In the genomic region with DNA sequence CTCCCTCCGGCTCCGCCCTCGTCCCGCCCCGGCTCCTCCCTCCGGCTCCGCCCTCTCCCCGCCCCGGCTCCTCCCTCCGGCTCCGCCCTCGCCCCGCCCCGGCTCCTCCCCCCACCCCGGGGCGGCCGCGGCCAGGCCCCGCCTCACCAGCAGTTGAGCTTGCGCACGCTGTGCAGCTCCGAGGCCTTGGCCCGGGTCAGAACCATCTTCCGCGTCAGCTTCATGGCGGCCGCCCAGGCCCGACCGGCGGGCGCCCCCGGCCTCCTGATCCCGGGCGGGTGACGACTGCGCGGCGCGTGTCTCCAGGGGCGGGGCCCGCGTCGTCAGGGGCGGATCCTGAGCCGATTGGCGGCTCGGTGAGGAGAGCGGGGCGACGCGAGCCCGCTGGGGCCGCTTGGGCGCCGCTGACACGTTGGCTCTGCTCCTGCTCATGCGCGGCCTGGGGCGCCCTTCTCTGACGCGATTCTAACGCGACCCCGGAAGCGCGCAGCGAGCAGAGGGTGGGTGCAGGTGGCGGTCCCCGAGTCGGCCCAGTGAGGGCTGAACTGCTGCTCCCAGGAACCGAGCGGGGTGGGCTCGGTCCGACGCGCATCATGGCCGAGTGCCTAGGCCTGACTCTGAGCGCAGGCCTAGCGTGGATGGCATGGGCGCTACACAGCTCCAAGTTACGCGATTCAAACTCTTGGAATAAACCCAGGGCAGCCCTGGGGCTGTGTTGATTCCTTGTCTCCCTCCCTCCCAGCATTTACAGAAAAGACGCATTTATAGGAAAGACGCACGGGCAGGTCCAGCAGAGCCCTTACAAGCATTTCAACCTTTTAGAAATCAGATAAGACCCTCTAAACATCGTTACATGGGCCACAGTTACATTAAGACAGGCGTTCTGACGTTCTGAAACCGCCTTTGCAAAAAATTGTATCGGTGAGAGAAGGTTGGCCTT, we compare ENCODE assay signal across 1 cellular context.
TF ChIP-seq lines count a peak whose summit lies in the region.

CFAP410 (minus strand) TSS at position 420 of the 940 bp plus-strand sequence; CDS start at position 224, 196 bp downstream.

TF ChIP-seq in K562, 482 proteins besides CTCF, POLR2A, EP300 and RAD21 (continued from another document and continues in another):
- TF ChIP-seq, protein P1, sequence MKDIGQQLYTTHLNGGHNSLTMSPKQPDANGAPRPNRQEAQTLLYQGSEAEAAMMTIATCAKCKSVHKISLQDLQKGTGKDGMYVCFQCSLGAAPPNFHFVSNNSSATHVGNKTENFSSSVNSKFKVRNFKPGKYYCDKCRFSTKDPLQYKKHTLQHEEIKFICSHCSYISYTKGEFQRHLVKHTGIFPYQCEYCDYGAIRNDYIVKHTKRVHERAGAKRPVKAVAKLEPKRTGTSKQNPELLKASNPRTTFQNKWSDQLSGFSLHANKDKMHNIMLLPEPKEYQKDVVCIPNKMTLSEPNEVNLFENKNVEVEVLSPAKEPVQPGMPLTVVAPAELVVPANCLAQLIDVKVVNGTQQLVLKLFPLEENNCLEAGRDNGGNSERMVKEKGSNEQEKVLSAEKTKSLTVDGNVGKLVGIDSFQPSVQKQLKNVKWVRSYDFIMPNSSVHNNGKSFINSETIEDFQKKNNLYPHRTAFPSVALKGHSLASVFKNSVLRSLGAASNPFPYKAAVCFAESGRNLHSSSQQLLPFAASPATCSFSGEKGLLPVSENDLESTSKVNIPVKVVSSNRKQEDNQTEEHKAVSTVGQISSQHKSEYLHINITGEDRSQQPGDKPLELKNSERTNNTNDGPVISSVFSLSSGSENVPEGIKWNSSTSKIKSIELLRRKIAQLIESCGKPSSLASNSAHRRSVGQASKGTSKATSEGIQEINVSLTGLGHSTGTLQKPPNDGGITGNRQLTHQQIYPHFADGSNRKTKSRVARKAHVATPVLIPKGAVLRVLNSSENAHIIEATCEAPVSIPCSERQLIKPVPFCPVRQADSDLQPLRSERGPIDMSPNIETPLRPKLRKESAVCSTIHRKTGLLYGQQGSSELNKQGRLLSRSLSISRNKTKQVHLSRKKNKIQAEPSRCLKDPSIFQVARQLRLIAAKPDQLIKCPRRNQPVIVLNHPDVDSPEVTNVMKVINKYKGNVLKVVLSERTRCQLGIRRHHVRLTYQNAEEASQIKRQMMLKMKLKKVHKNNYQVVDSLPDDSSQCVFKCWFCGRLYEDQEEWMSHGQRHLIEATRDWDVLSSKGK (CRISPR knock-in tag; IDR thresholded peaks at IDR 0.05) = no peak
- TF ChIP-seq FOSL1 (tag; conservative IDR thresholded peaks at IDR 0.05) (no peak), NRF1 (conservative IDR thresholded peaks at IDR 0.05 in 1 of 2, IDR thresholded peaks at IDR 0.05 in 1 of 2) (peak; percentile 97 to 98), ZNF583 (CRISPR knock-in tag; IDR thresholded peaks at IDR 0.05) (0 out of 2 replicates have a peak, but pooled peaks have one; percentile 22), ZNF41 (CRISPR knock-in tag; conservative IDR thresholded peaks at IDR 0.05) (no peak), TEAD2 (tag; IDR thresholded peaks at IDR 0.05) (no peak), CEBPZ (IDR thresholded peaks at IDR 0.05; ENCODE audit: borderline replicate concordance, low read depth, low read length) (no peak), TAL1 (IDR thresholded peaks at IDR 0.05) (no peak), ZNF778 (CRISPR knock-in tag; IDR thresholded peaks at IDR 0.05) (no peak), STAT5A (IDR thresholded peaks at IDR 0.05; ENCODE audit: borderline replicate concordance, low read length) (no peak), GABPB1 (CRISPR knock-in tag; IDR thresholded peaks at IDR 0.05) (peak; percentile 84), HSF4 (CRISPR knock-in tag; IDR thresholded peaks at IDR 0.05; ENCODE audit: borderline replicate concordance) (no peak), ILK (tag; IDR thresholded peaks at IDR 0.05; ENCODE audit: borderline replicate concordance, low read depth) (no peak), KHSRP (IDR thresholded peaks at IDR 0.05) (peak; percentile 90), ZNF133 (CRISPR knock-in tag; IDR thresholded peaks at IDR 0.05) (no peak), ZNF609 (CRISPR knock-in tag; IDR thresholded peaks at IDR 0.05; ENCODE audit: borderline replicate concordance) (no peak), ZNF76 (CRISPR knock-in tag; IDR thresholded peaks at IDR 0.05; ENCODE audit: borderline replicate concordance) (0 out of 2 replicates have a peak, but pooled peaks have one; percentile 65), HDAC2 (IDR thresholded peaks at IDR 0.05) (peak; percentile 84), PHB (CRISPR knock-in tag; IDR thresholded peaks at IDR 0.05) (no peak), TAF9B (IDR thresholded peaks at IDR 0.05; ENCODE audit: partially characterized antibody) (no peak), TARDBP (IDR thresholded peaks at IDR 0.05) (peak; percentile 56; the same call in 1 of the 2 replicates), ZFPM2 (CRISPR knock-in tag; IDR thresholded peaks at IDR 0.05) (no peak), PYGO2 (tag; IDR thresholded peaks at IDR 0.05) (no peak), HLTF (IDR thresholded peaks at IDR 0.05) (peak; percentile 44; the same call in 1 of the 2 replicates), ZBTB17 (CRISPR knock-in tag; IDR thresholded peaks at IDR 0.05) (peak; percentile 49; the same call in 1 of the 2 replicates), USF2 (CRISPR knock-in tag; IDR thresholded peaks at IDR 0.05) (no peak), PCBP2 (IDR thresholded peaks at IDR 0.05; ENCODE audit: low read depth, low read length, poor library complexity, severe bottlenecking) (no peak), JUN (IDR thresholded peaks at IDR 0.05; ENCODE audit: borderline replicate concordance, low read depth, low read length) (0 out of 2 replicates have a peak, but pooled peaks have one; percentile 37), JUN (CRISPR knock-in tag; IDR thresholded peaks at IDR 0.05; ENCODE audit: borderline replicate concordance) (no peak; the same call in 1 of the 2 replicates), ETV1 (tag; conservative IDR thresholded peaks at IDR 0.05; ENCODE audit: low read depth) (peak; percentile 90), U2AF2 (optimal IDR thresholded peaks at IDR 0.05; ENCODE audit: low read depth, low read length) (no peak), CEBPG (CRISPR knock-in tag; IDR thresholded peaks at IDR 0.05) (0 out of 2 replicates have a peak, but pooled peaks have one; percentile 24), CEBPG (tag; conservative IDR thresholded peaks at IDR 0.05 in 1 of 2, IDR thresholded peaks at IDR 0.05 in 1 of 2) (no peak), BRD9 (IDR thresholded peaks at IDR 0.05; ENCODE audit: low read depth, partially characterized antibody) (no peak), ZNF668 (CRISPR knock-in tag; IDR thresholded peaks at IDR 0.05) (0 out of 2 replicates have a peak, but pooled peaks have one; percentile 46), NCOA6 (IDR thresholded peaks at IDR 0.05) (no peak), SMAD1 (IDR thresholded peaks at IDR 0.05; ENCODE audit: low read depth, low read length, partially characterized antibody) (no peak), ILF3 (IDR thresholded peaks at IDR 0.05; ENCODE audit: borderline replicate concordance) (peak; percentile 75; the same call in 1 of the 2 replicates), ASH1L (IDR thresholded peaks at IDR 0.05; ENCODE audit: borderline replicate concordance, low read depth, partially characterized antibody) (no peak)
- TF ChIP-seq, protein P2, sequence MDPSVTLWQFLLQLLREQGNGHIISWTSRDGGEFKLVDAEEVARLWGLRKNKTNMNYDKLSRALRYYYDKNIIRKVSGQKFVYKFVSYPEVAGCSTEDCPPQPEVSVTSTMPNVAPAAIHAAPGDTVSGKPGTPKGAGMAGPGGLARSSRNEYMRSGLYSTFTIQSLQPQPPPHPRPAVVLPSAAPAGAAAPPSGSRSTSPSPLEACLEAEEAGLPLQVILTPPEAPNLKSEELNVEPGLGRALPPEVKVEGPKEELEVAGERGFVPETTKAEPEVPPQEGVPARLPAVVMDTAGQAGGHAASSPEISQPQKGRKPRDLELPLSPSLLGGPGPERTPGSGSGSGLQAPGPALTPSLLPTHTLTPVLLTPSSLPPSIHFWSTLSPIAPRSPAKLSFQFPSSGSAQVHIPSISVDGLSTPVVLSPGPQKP (CRISPR knock-in tag; IDR thresholded peaks at IDR 0.05) = no peak
- TF ChIP-seq, protein P3, sequence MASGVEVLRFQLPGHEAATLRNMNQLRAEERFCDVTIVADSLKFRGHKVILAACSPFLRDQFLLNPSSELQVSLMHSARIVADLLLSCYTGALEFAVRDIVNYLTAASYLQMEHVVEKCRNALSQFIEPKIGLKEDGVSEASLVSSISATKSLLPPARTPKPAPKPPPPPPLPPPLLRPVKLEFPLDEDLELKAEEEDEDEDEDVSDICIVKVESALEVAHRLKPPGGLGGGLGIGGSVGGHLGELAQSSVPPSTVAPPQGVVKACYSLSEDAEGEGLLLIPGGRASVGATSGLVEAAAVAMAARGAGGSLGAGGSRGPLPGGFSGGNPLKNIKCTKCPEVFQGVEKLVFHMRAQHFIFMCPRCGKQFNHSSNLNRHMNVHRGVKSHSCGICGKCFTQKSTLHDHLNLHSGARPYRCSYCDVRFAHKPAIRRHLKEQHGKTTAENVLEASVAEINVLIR (CRISPR knock-in tag; IDR thresholded peaks at IDR 0.05) = peak; percentile 100
- TF ChIP-seq, protein P4, sequence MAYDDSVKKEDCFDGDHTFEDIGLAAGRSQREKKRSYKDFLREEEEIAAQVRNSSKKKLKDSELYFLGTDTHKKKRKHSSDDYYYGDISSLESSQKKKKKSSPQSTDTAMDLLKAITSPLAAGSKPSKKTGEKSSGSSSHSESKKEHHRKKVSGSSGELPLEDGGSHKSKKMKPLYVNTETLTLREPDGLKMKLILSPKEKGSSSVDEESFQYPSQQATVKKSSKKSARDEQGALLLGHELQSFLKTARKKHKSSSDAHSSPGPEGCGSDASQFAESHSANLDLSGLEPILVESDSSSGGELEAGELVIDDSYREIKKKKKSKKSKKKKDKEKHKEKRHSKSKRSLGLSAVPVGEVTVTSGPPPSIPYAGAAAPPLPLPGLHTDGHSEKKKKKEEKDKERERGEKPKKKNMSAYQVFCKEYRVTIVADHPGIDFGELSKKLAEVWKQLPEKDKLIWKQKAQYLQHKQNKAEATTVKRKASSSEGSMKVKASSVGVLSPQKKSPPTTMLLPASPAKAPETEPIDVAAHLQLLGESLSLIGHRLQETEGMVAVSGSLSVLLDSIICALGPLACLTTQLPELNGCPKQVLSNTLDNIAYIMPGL (CRISPR knock-in tag; IDR thresholded peaks at IDR 0.05) = peak; percentile 96
